In genomic region chr18:58785870-58786269, GRCh38 we compare ENCODE assay signal across 17 cellular contexts.
DNase-seq lines count a peak whose midpoint lies in the region; ATAC-seq and TF ChIP-seq lines count a peak whose summit lies in the region.
"Had no signal": no experiment of that assay in that cellular context is flagged by ENCODE, and none has a peak within 500 bp of the region (broad histone marks: within the 10 kb centered on the region; RNA-seq: fewer than 3 reads in every experiment).

No MANE protein-coding gene starts in this region.

- 45% methylated on average over 4 of the region's 4 CpGs for WGBS in prostate gland
- 70 to 100% methylated on average over 4 of the region's 4 CpGs for WGBS in gastroesophageal sphincter (ENCODE audit: low coverage in 1 of 2), 2 donors

- TF ChIP-seq EP300 in gastroesophageal sphincter (IDR thresholded peaks at IDR 0.05) = no peak

- no peak for TF ChIP-seq POLR2A in prostate gland (IDR thresholded peaks at IDR 0.05)
- TF ChIP-seq POLR2A in gastroesophageal sphincter (IDR thresholded peaks at IDR 0.05) = no peak

- intact Hi-C loops in PC-9 (cut with micrococcal nuclease; ENCODE audit: unreplicated experiment) (loop anchor here (1.0 to 2.0 kb wide), 4 partner anchors 65 to 271 kb away; no protein-coding TSS in a partner anchor), prostate gland (cut with DNase I) (loop anchor here (2.0 to 10.0 kb wide), 2 partner anchors 179 to 271 kb away; no protein-coding TSS in a partner anchor)

- TF ChIP-seq CTCF in C4-2B (conservative IDR thresholded peaks at IDR 0.05) = no peak
- no peak for TF ChIP-seq CTCF in PC-9 (conservative IDR thresholded peaks at IDR 0.05)
- TF ChIP-seq CTCF in epithelial cell of esophagus (IDR thresholded peaks at IDR 0.05; ENCODE audit: insufficient read depth, low read depth, low read length, missing control alignments) = no peak
- TF ChIP-seq CTCF in prostate gland (IDR thresholded peaks at IDR 0.05) = no peak
- TF ChIP-seq CTCF in gastroesophageal sphincter (IDR thresholded peaks at IDR 0.05) = no peak

- no peaks in the 10 kb centered on the region for H3K36me3 ChIP-seq in PC-9 (ENCODE audit: low read depth)
- H3K36me3 ChIP-seq in prostate gland = no peaks in the 10 kb centered on the region
- no peaks in the 10 kb centered on the region for H3K36me3 ChIP-seq in gastroesophageal sphincter

- H3K4me3 ChIP-seq in PC-9 = peak overlapping the region; percentile 8; the same call in 1 of the 2 replicates
- no peak overlapping the region for H3K4me3 ChIP-seq in epithelial cell of esophagus (ENCODE audit: low read length)
- H3K4me3 ChIP-seq in prostate gland = no peak overlapping the region
- H3K4me3 ChIP-seq in gastroesophageal sphincter = no peak overlapping the region

- H3K27ac ChIP-seq in C4-2B (peak overlapping the region; percentile 51), PC-9 (peak overlapping the region; percentile 73), prostate gland (peak overlapping the region; percentile 86 to 95), gastroesophageal sphincter (no peak overlapping the region)

- H3K4me1 ChIP-seq in PC-9 (replicated peaks; ENCODE audit: insufficient read depth) (peaks cover 57% of the 10 kb centered on the region), prostate gland (replicated peaks) (peaks cover 27% of the 10 kb centered on the region), gastroesophageal sphincter (peaks cover 0 to 8% (median 7%) of the 10 kb centered on the region in 3 donors)

- no peaks in the 10 kb centered on the region for H4K20me1 ChIP-seq in PC-9 (ENCODE audit: insufficient read depth)

- H3K27me3 ChIP-seq in PC-9 (ENCODE audit: insufficient read depth, low read depth) (no peaks in the 10 kb centered on the region), prostate gland (replicated peaks; ENCODE audit: insufficient read depth) (no peaks in the 10 kb centered on the region), gastroesophageal sphincter (no peaks in the 10 kb centered on the region)

- DNase-seq in PC-9 = no peak
- peak; percentile 16 for DNase-seq in epithelial cell of esophagus (ENCODE audit: low read depth)
- DNase-seq in prostate gland (ENCODE audit: low spot score) = peak; percentile 34
- DNase-seq in T-helper 1 cell = no peak
- DNase-seq: activated CD4-positive, alpha-beta T cell treated with anti-CD3 and anti-CD28 coated beads, Interleukin-2, amount 50 U/mL, for 48 hours; activated naive CD4-positive, alpha-beta T cell treated with Interleukin-2 at 50 U/mL for 16 hours; anterior cingulate cortex; CD4-positive, CD25-positive, alpha-beta regulatory T cell; NCI-H1105 treated with DMSO at 0.1 percent for 48 hours; NCI-H524 treated with DMSO at 0.1 percent for 48 hours; nephron progenitor cell; SHP77 treated with DMSO at 0.1 percent for 48 hours; stimulated activated CD4-positive, alpha-beta T cell treated with anti-CD3 and anti-CD28 coated beads, Interleukin-4, amount 100 ng/mL, for 1 hour had no signal

- ATAC-seq in GM21515 (IDR thresholded peaks at IDR 0.05; ENCODE audit: unreplicated experiment) (no peak), gastroesophageal sphincter (no peak), GM18868 (IDR thresholded peaks at IDR 0.05; ENCODE audit: unreplicated experiment) (no peak)

- H2AFZ ChIP-seq in PC-9 = no peak overlapping the region

- no peaks in the 10 kb centered on the region for H3K79me2 ChIP-seq in PC-9 (ENCODE audit: low read depth)

- peak overlapping the region; percentile 71 for H3K4me2 ChIP-seq in PC-9

- H3K9me3 ChIP-seq in PC-9 (ENCODE audit: insufficient read depth, low read depth) (0 out of 2 replicates have a peak, but pooled peaks cover 3% of the 10 kb centered on the region), prostate gland (no peaks in the 10 kb centered on the region), gastroesophageal sphincter (no peaks in the 10 kb centered on the region)

- H3K9me2 ChIP-seq in PC-9 (ENCODE audit: insufficient read depth) = no peaks in the 10 kb centered on the region

- CTCF ChIA-PET in PC-9 (lab: Charles Lee) = interaction anchor here (0.5 kb wide), 1 partner anchor 226 kb away, joined by 8 read pairs; no protein-coding TSS in a partner anchor

- TSS peak; percentile 88 for BruUV-seq in PC-9 (replicated peaks; lab: Mats Ljungman, UMichigan)

- peaks cover 41% of the 10 kb centered on the region for H3F3A ChIP-seq in PC-9 (ENCODE audit: insufficient read depth, low read depth)

- POLR2A ChIA-PET in PC-9 (lab: Charles Lee; ENCODE audit: unreplicated experiment) = interaction anchor here (0.7 kb wide), 2 partner anchors 222 to 932 kb away, joined by 3 to 5 read pairs; no protein-coding TSS in a partner anchor

Comparison
In these comparisons a context has a peak if more than half of its experiments do, and no peak if none do; other contexts are left out.
1. H3K27ac ChIP-seq: peak in C4-2B (single experiment), PC-9 (single experiment) and prostate gland (2 of 2); none in gastroesophageal sphincter (0 of 4).
2. DNase-seq: peak in epithelial cell of esophagus (single experiment) and prostate gland (single experiment); none in PC-9 (0 of 2) and T-helper 1 cell (0 of 5).